In the genomic region with DNA sequence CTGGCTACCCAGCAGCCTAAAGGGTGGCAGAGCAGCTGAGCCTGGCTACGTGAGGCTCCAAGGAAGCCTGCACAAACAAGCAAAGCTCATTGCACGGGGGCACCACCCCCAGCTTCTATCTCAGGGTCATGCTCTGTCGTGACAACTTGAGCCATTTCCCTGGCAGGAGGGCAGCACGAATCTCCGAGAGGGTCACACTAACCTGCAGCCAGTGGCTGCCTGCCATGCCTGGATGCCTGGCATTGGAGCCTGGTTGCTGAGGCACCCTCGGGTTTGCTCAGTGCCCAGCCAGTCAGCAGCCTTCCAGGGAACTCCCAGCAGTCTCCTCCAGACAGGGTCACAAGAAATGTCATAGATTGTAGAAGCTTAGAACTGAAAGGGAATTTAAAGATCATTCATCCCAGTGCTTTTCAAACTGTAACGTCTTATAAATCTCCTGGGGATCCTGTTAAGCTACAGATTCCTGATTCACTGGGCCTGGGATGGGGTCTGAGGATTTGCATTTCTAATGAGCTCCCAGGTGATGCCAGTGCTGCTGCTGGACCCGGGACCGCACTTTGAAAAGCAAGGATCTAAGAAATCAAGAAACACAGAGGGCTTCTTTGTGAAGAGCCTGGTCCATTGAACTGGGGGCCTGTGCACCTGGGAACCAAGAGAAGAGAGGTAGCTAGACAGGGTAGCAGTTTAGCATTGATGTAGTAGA, we compare ENCODE assay signal across 19 cellular contexts. TPM values are rescaled to one million over a fixed set of nuclear protein-coding genes. Genes with fewer than 3 reads are reported as not detected.
DNase-seq lines count a peak whose midpoint lies in the region; ATAC-seq and TF ChIP-seq lines count a peak whose summit lies in the region.
"Had no signal": no experiment of that assay in that cellular context is flagged by ENCODE, and none has a peak within 500 bp of the region (broad histone marks: within the 10 kb centered on the region; RNA-seq: fewer than 3 reads in every experiment).

No MANE protein-coding gene starts in this region.

- no peak overlapping the region for H3K4me3 Mint-ChIP-seq in osteocyte (ENCODE audit: unreplicated experiment)
- H3K4me3 Mint-ChIP-seq: CD4-positive, alpha-beta T cell had no signal

- peaks cover 0 to 2% (median 0%) of the 10 kb centered on the region in 12 donors for H3K9me3 ChIP-seq in heart left ventricle
- H3K9me3 ChIP-seq: spleen, testis had no signal

- no peak for TF ChIP-seq CTCF in heart left ventricle (IDR thresholded peaks at IDR 0.05)
- TF ChIP-seq CTCF in osteocyte (IDR thresholded peaks at IDR 0.05): no peak

- H3K9me3 Mint-ChIP-seq in osteocyte (ENCODE audit: unreplicated experiment): peaks cover 5% of the 10 kb centered on the region
- H3K9me3 Mint-ChIP-seq: CD4-positive, alpha-beta T cell had no signal

- no peak overlapping the region for H3K27ac Mint-ChIP-seq in osteocyte (ENCODE audit: unreplicated experiment)
- H3K27ac Mint-ChIP-seq: CD4-positive, alpha-beta T cell had no signal

- H3K36me3 ChIP-seq in heart left ventricle: no peaks in the 10 kb centered on the region
- H3K36me3 ChIP-seq: spleen had no signal

- 27 to 39% (median 36%) methylated on average over 9 of the region's 9 CpGs for WGBS in heart left ventricle, 4 donors

- peaks cover 22% of the 10 kb centered on the region for H3K27me3 Mint-ChIP-seq in osteocyte (ENCODE audit: unreplicated experiment)

- no peaks in the 10 kb centered on the region for H3K36me3 Mint-ChIP-seq in osteocyte (ENCODE audit: unreplicated experiment)

- intact Hi-C loops in heart left ventricle (cut with DNase I): no loop called here

- TF ChIP-seq POLR2A in heart left ventricle (IDR thresholded peaks at IDR 0.05): no peak

- H3K4me3 ChIP-seq in heart left ventricle: peak overlapping the region in 1 of 12 donors; percentile 7
- H3K4me3 ChIP-seq: spleen, testis had no signal

- DNase-seq in Ammon's horn (ENCODE audit: low spot score) (peak; percentile 54), amygdala (lab: John Stamatoyannopoulos, UW) (peak in 31 of 56 donors; percentile 1 to 67 (median 14)), heart left ventricle (peak in 4 of 5 donors; percentile 29 to 75 (median 36)), osteocyte (ENCODE audit: extremely low spot score, unreplicated experiment) (peak; percentile 66), NCI-H1105 (lab: John Stamatoyannopoulos, UW) (no peak), NCI-H524 treated with DMSO at 0.1 percent for 48 hours (lab: John Stamatoyannopoulos, UW) (no peak)
- DNase-seq in activated T-cell treated with anti-CD3 and anti-CD28 coated beads, Interleukin-2, amount 50 U/mL, for 48 hours: no peak
- DNase-seq: aorta; CD4-positive, alpha-beta T cell; DMS79; Kasumi-1; NCI-H1092 treated with DMSO at 0.1 percent for 48 hours; NCI-H2107; spleen; testis had no signal

- no peaks in the 10 kb centered on the region for H3K4me1 Mint-ChIP-seq in osteocyte (ENCODE audit: unreplicated experiment)

- peaks cover 0 to 8% (median 0%) of the 10 kb centered on the region in 9 donors for H3K27me3 ChIP-seq in heart left ventricle
- H3K27me3 ChIP-seq: spleen, testis had no signal

- peak; percentile 81 to 95 (median 92) for ATAC-seq in heart left ventricle
- ATAC-seq in activated CD4-positive, CD25-positive, alpha-beta regulatory T cell treated with anti-CD3 and anti-CD28 coated beads, Interleukin-2, amount 50 U/mL, for 24 hours: no peak
- ATAC-seq: left lobe of liver had no signal

- H3K4me1 ChIP-seq in heart left ventricle: no peaks in the 10 kb centered on the region
- H3K4me1 ChIP-seq: testis had no signal

- no peak overlapping the region for H3K27ac ChIP-seq in heart left ventricle
- H3K27ac ChIP-seq: spleen, testis had no signal

RNA-seq across cellular contexts. Expression of gene TMEM266, which starts 48.4 kb away (rescaled TPM):
- under 1 TPM in 4 of 9 donors, not detected in 5; 0.15 to 0.38 (median 0.32) TPM for total RNA-seq in heart left ventricle
- under 1 TPM in 1 of 2 donors, not detected in 1; 0.03 TPM for polyA plus RNA-seq in heart left ventricle
- total RNA-seq in osteocyte: not detected in 2 replicates
- total RNA-seq: CD4-positive, alpha-beta T cell; endothelial cell of umbilical vein; HT-29; left lobe of liver had no signal
- polyA plus RNA-seq: aorta, endothelial cell of umbilical vein had no signal

Comparison
In these comparisons a context has a peak if more than half of its experiments do, and no peak if none do; other contexts are left out.
1. DNase-seq: peak in Ammon's horn (single experiment), amygdala (31 of 56), heart left ventricle (4 of 5) and osteocyte (single experiment); none in activated T-cell treated with anti-CD3 and anti-CD28 coated beads, Interleukin-2, amount 50 U/mL, for 48 hours (0 of 2), NCI-H1105 (single experiment) and NCI-H524 treated with DMSO at 0.1 percent for 48 hours (single experiment).
2. ATAC-seq: peak in heart left ventricle (4 of 4); none in activated CD4-positive, CD25-positive, alpha-beta regulatory T cell treated with anti-CD3 and anti-CD28 coated beads, Interleukin-2, amount 50 U/mL, for 24 hours (0 of 2).